Comparison of ENCODE assay signal across 3 cellular contexts in genomic region chr18:78414302-78414701, GRCh38.
"Had no signal": no experiment of that assay in that cellular context is flagged by ENCODE, and none has a peak within 500 bp of the region (broad histone marks: within the 10 kb centered on the region; RNA-seq: fewer than 3 reads in every experiment).

No MANE protein-coding gene starts in this region.

- H3K4me3 ChIP-seq: GM12878 had no signal

- DNase-seq: GDM1, GF-D8 had no signal

- ATAC-seq: GM12878 had no signal
